In the genomic region with DNA sequence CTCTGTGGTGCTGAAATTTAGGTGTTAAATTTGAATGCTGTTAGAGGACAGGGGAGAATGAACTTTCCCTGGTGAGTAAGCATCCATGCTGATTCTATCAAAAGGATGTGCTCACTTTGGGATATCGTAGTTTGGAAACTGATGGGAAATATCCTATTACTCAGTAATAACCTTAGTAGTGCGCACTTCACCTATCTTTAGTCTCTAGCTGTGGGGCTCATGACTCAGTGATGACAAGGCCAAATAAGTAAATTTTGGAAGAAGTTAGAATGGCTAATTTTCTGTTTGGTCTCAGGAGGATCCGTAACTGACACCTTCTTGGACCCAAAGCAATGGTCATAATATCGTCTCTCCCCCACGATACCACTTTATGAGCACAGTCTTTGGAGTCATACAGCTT, we compare ENCODE assay signal across 1 cellular context.
TF ChIP-seq lines count a peak whose summit lies in the region.

No MANE protein-coding gene starts in this region.

TF ChIP-seq in IMR-90, 13 proteins besides CTCF, POLR2A, EP300 and RAD21 (continued from another document):
- TF ChIP-seq SMC3 (IDR thresholded peaks at IDR 0.05; ENCODE audit: low read depth, low read length), result no peak
- no peak for TF ChIP-seq CHD1 (IDR thresholded peaks at IDR 0.05; ENCODE audit: low read depth, low read length)
- TF ChIP-seq, protein P1, sequence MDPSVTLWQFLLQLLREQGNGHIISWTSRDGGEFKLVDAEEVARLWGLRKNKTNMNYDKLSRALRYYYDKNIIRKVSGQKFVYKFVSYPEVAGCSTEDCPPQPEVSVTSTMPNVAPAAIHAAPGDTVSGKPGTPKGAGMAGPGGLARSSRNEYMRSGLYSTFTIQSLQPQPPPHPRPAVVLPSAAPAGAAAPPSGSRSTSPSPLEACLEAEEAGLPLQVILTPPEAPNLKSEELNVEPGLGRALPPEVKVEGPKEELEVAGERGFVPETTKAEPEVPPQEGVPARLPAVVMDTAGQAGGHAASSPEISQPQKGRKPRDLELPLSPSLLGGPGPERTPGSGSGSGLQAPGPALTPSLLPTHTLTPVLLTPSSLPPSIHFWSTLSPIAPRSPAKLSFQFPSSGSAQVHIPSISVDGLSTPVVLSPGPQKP (IDR thresholded peaks at IDR 0.05; ENCODE audit: borderline replicate concordance, low read depth, low read length), result no peak
- no peak for TF ChIP-seq MXI1 (IDR thresholded peaks at IDR 0.05; ENCODE audit: borderline replicate concordance, low read depth, low read length)
- TF ChIP-seq NFE2L2 (IDR thresholded peaks at IDR 0.05; ENCODE audit: low read depth, low read length), result no peak
- TF ChIP-seq, protein P2, sequence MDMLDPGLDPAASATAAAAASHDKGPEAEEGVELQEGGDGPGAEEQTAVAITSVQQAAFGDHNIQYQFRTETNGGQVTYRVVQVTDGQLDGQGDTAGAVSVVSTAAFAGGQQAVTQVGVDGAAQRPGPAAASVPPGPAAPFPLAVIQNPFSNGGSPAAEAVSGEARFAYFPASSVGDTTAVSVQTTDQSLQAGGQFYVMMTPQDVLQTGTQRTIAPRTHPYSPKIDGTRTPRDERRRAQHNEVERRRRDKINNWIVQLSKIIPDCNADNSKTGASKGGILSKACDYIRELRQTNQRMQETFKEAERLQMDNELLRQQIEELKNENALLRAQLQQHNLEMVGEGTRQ (IDR thresholded peaks at IDR 0.05; ENCODE audit: low read depth, low read length), result no peak
- TF ChIP-seq FOS (IDR thresholded peaks at IDR 0.05; ENCODE audit: low read depth, low read length), result no peak
- TF ChIP-seq RCOR1 (IDR thresholded peaks at IDR 0.05; ENCODE audit: insufficient replicate concordance, low read length), result no peak
- TF ChIP-seq MAZ (IDR thresholded peaks at IDR 0.05; ENCODE audit: borderline replicate concordance, low read depth, low read length), result no peak
- no peak for TF ChIP-seq RFX5 (IDR thresholded peaks at IDR 0.05; ENCODE audit: low read depth, low read length)
- no peak for TF ChIP-seq MAFK (IDR thresholded peaks at IDR 0.05; ENCODE audit: low read depth, low read length)
- TF ChIP-seq BHLHE40 (IDR thresholded peaks at IDR 0.05; ENCODE audit: low read depth, low read length), result no peak
